Comparison of ENCODE assay signal across 8 cellular contexts in genomic region chr2:27683390-27684071, GRCh38. TPM values are rescaled to one million over a fixed set of nuclear protein-coding genes. Genes with fewer than 3 reads are reported as not detected.
A peak's percentile ranks its signal among the peaks of the same experiment; 100 is the strongest.
DNase-seq lines count a peak whose midpoint lies in the region; ATAC-seq and TF ChIP-seq lines count a peak whose summit lies in the region.

No MANE protein-coding gene starts in this region.

- H3K4me3 Mint-ChIP-seq in naive thymus-derived CD4-positive, alpha-beta T cell: peak overlapping the region in 1 of 10 donors; percentile 35

- H3K27me3 ChIP-seq in OCI-LY3 (ENCODE audit: low read depth, low read length): no peaks in the 10 kb centered on the region
- no peaks in the 10 kb centered on the region for H3K27me3 ChIP-seq in naive thymus-derived CD4-positive, alpha-beta T cell (ENCODE audit: control insufficient read depth in 2 of 2, insufficient read depth in 2 of 2, low read length in 2 of 2)

- TF ChIP-seq CTCF in OCI-LY3 (IDR thresholded peaks at IDR 0.05; ENCODE audit: low read depth, low read length) (peak; percentile 99), epithelial cell of proximal tubule (conservative IDR thresholded peaks at IDR 0.05; ENCODE audit: low read depth, low read length) (peak; percentile 99)

- no peaks in the 10 kb centered on the region for H3K9me3 Mint-ChIP-seq in naive thymus-derived CD4-positive, alpha-beta T cell

- H3K79me2 ChIP-seq in OCI-LY3 (ENCODE audit: low read length): no peaks in the 10 kb centered on the region

- DNase-seq in AML-193 (lab: John Stamatoyannopoulos, UW) (peak; percentile 86 to 89), KBM-7 (peak; percentile 96), epithelial cell of proximal tubule (ENCODE audit: low read depth) (peak; percentile 74)
- peak; percentile 86 for DNase-seq in activated CD8-positive, alpha-beta memory T cell treated with anti-CD3 and anti-CD28 coated beads, Interleukin-2, amount 50 U/mL, for 4 hours
- DNase-seq in naive thymus-derived CD4-positive, alpha-beta T cell: peak; percentile 54 to 90 (median 82)
- peak; percentile 43 to 81 for DNase-seq in stimulated activated CD8-positive, alpha-beta memory T cell treated with anti-CD3 and anti-CD28 coated beads, Interleukin-7, amount 100 ng/mL, for 48 hours (ENCODE audit: extremely low read depth in 1 of 2, low read depth in 1 of 2)

- H3K9ac ChIP-seq in OCI-LY3 (ENCODE audit: low read length): no peak overlapping the region

- POLR2A ChIA-PET in naive thymus-derived CD4-positive, alpha-beta T cell (lab: Charles Lee): interaction anchor here (0.8 to 1.5 kb wide), 7 partner anchors 18 to 274 kb away, joined by 3 to 5 read pairs (median 3); partner anchors contain the start of genes NRBP1, PPM1G, SLC4A1AP and SUPT7L

- peaks cover 15% of the 10 kb centered on the region for H3K36me3 ChIP-seq in OCI-LY3 (replicated peaks; ENCODE audit: low read depth, low read length)
- H3K36me3 ChIP-seq in naive thymus-derived CD4-positive, alpha-beta T cell (ENCODE audit: control insufficient read depth in 2 of 3, insufficient read depth in 3 of 3, low read length in 3 of 3): peaks cover 0 to 64% (median 25%) of the 10 kb centered on the region in 3 experiments

- no peak overlapping the region for H3K4me2 ChIP-seq in OCI-LY3 (ENCODE audit: low read length)

- peak overlapping the region; percentile 35 to 78 (median 66) for H3K27ac Mint-ChIP-seq in naive thymus-derived CD4-positive, alpha-beta T cell

- H3K4me1 ChIP-seq in OCI-LY3 (ENCODE audit: low read length): no peaks in the 10 kb centered on the region
- H3K4me1 ChIP-seq in naive thymus-derived CD4-positive, alpha-beta T cell (ENCODE audit: control insufficient read depth in 2 of 2, insufficient read depth in 2 of 2, low read length in 2 of 2): peaks cover 0 to 28% of the 10 kb centered on the region in 2 donors

- H3K27me3 Mint-ChIP-seq in naive thymus-derived CD4-positive, alpha-beta T cell: no peaks in the 10 kb centered on the region

- intact Hi-C loops in naive thymus-derived CD4-positive, alpha-beta T cell (cut with micrococcal nuclease): loop anchor here (1.0 to 5.0 kb wide), 6 partner anchors 20 to 769 kb away; partner anchors contain the start of genes SLC4A1AP (in 2 of the 2), SUPT7L (in 2 of the 2), IFT172 (in 1 of the 2) and PPM1G (in 1 of the 2)

- no peak overlapping the region for H2AFZ ChIP-seq in OCI-LY3 (ENCODE audit: low read depth, low read length)

- no peak overlapping the region for H3K27ac ChIP-seq in OCI-LY3 (ENCODE audit: low read length)
- H3K27ac ChIP-seq in naive thymus-derived CD4-positive, alpha-beta T cell (ENCODE audit: low read depth, low read length): no peak overlapping the region

- ATAC-seq in GM19328 (IDR thresholded peaks at IDR 0.05; ENCODE audit: unreplicated experiment): peak; percentile 72
- peak; percentile 98 for ATAC-seq in naive thymus-derived CD4-positive, alpha-beta T cell

- peaks cover 7 to 26% (median 17%) of the 10 kb centered on the region in 5 donors for H3K36me3 Mint-ChIP-seq in naive thymus-derived CD4-positive, alpha-beta T cell

- CTCF ChIA-PET in naive thymus-derived CD4-positive, alpha-beta T cell (lab: Charles Lee): interaction anchor here (0.6 to 3.3 kb wide), 23 partner anchors 8 to 822 kb away, joined by 3 to 15 read pairs (median 3); partner anchors contain the start of gene NRBP1

- no peak overlapping the region for H3K4me3 ChIP-seq in OCI-LY3 (ENCODE audit: low read length)
- no peak overlapping the region for H3K4me3 ChIP-seq in epithelial cell of proximal tubule (ENCODE audit: low read depth, low read length)
- H3K4me3 ChIP-seq in naive thymus-derived CD4-positive, alpha-beta T cell (ENCODE audit: low read length): no peak overlapping the region

- H4K20me1 ChIP-seq in OCI-LY3 (ENCODE audit: insufficient read depth, low read length): no peaks in the 10 kb centered on the region

- no peaks in the 10 kb centered on the region for H3K9me3 ChIP-seq in OCI-LY3 (ENCODE audit: insufficient read depth, low read length)
- H3K9me3 ChIP-seq in naive thymus-derived CD4-positive, alpha-beta T cell (ENCODE audit: control insufficient read depth in 2 of 3, low read length in 3 of 3): no peaks in the 10 kb centered on the region

- H3K4me1 Mint-ChIP-seq in naive thymus-derived CD4-positive, alpha-beta T cell: peaks cover 5 to 25% (median 13%) of the 10 kb centered on the region in 7 donors

- in situ Hi-C loops in KBM-7 (cut with MboI; ENCODE audit: low pct_unique_long_range_greater_than_20kb, low sequenced_read_pairs): no loop called here

RNA-seq across cellular contexts. Expression of gene SLC4A1AP, which starts 19.8 kb away (rescaled TPM):
- total RNA-seq in epithelial cell of proximal tubule: 25.8 and 34.7 TPM in 2 replicates
- total RNA-seq in naive thymus-derived CD4-positive, alpha-beta T cell: 10 to 100 TPM; 14.7 to 27.0 (median 23.2) TPM
- 10 to 100 TPM; 28.7 to 37.6 TPM for polyA plus RNA-seq in naive thymus-derived CD4-positive, alpha-beta T cell

RNA-seq across cellular contexts. Expression of gene SUPT7L, which starts 20.1 kb away (rescaled TPM):
- 15.3 and 21.3 TPM in 2 replicates for total RNA-seq in epithelial cell of proximal tubule
- 10 to 100 TPM; 37.9 to 58.6 (median 46.5) TPM for total RNA-seq in naive thymus-derived CD4-positive, alpha-beta T cell
- 10 to 100 TPM; 19.0 to 20.7 TPM for polyA plus RNA-seq in naive thymus-derived CD4-positive, alpha-beta T cell

RNA-seq across cellular contexts. Expression of gene GPN1, which starts 54.7 kb away (rescaled TPM):
- 45.3 and 67.6 TPM in 2 replicates for total RNA-seq in epithelial cell of proximal tubule
- 10 to 100 TPM; 27.8 to 45.5 (median 28.9) TPM for total RNA-seq in naive thymus-derived CD4-positive, alpha-beta T cell
- 10 to 100 TPM; 65.0 to 73.6 TPM for polyA plus RNA-seq in naive thymus-derived CD4-positive, alpha-beta T cell

RNA-seq across cellular contexts. Expression of gene CCDC121, which starts 54.7 kb away (rescaled TPM):
- 0.12 and 2.5 TPM in 2 replicates for total RNA-seq in epithelial cell of proximal tubule
- 1 to 10 TPM in 4 of 5 experiments, under 1 TPM in 1; 0.61 to 2.7 (median 1.9) TPM for total RNA-seq in naive thymus-derived CD4-positive, alpha-beta T cell
- polyA plus RNA-seq in naive thymus-derived CD4-positive, alpha-beta T cell: 1 to 10 TPM; 1.7 to 2.1 TPM
